Comparison of ENCODE assay signal across 18 cellular contexts in the genomic region with DNA sequence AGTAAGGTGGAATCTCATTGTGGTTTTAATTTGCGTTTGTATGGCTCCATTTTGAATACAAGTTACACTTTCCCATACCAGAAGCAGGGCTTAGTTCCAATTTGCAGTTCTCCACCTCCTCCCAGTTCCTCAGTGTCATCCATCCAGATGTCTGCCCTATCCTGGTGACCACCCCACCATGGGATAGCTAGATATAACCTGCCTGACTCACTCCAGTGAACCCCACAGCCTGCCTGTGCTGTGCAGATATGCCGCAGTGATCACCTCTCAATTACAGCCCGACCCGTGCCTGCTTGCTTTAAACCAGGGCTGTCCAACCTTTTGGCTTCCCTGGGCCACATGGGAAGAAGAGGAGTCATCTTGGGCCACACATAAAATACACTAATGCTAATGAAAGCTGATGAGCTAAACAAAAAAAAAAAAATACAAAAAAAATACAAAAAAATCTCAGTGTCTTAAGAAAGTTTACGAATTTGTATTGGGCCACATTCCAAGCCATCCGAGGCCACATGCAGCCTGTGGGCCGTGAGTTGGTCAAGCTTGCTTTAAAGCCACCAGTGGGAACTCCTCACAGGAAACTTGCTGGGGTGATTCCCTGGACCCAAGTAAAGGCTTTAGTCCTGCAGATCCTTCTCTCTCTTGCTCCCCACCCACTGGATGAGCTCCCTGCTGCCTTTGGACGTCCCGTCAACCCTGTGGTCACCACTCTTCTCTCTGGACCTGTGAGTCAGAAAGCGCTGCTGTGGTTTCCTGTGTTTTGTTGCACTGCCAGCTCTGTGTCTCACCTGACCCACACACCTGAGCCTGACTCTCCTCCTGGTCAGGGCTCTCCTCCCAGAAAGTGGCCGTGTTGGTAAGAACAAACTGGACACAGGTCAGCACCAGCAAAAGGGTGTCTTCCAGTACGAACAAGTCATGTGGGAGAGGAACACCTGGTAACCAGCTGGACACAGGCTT.
DNase-seq lines count a peak whose midpoint lies in the region; ATAC-seq and TF ChIP-seq lines count a peak whose summit lies in the region.
"Had no signal": no experiment of that assay in that cellular context is flagged by ENCODE, and none has a peak within 500 bp of the region (broad histone marks: within the 10 kb centered on the region; RNA-seq: fewer than 3 reads in every experiment).

No MANE protein-coding gene starts in this region.

- H3K27ac Mint-ChIP-seq in CD8-positive, alpha-beta memory T cell, result no peak overlapping the region
- no peak overlapping the region for H3K27ac Mint-ChIP-seq in activated CD4-positive, alpha-beta memory T cell treated with anti-CD3 and anti-CD28 coated beads, Interleukin-2, amount 10 ng/mL, durations not matched to agents 7 days and 5 days

- no peak overlapping the region for H3K4me3 ChIP-seq in CD8-positive, alpha-beta memory T cell (ENCODE audit: low read length)
- no peak overlapping the region for H3K4me3 ChIP-seq in esophagus squamous epithelium
- H3K4me3 ChIP-seq: lower lobe of right lung, spleen, tibial artery had no signal

- H3K27me3 Mint-ChIP-seq in CD8-positive, alpha-beta memory T cell, result peaks cover 0 to 4% of the 10 kb centered on the region in 2 donors
- H3K27me3 Mint-ChIP-seq in activated CD4-positive, alpha-beta memory T cell treated with anti-CD3 and anti-CD28 coated beads, Interleukin-2, amount 10 ng/mL, durations not matched to agents 7 days and 5 days, result no peaks in the 10 kb centered on the region

- 85 to 91% methylated on average over 10 to 11 of the region's 12 CpGs for WGBS in esophagus squamous epithelium, 2 donors

- peaks cover 12 to 31% (median 19%) of the 10 kb centered on the region in 5 donors for H3K9me3 Mint-ChIP-seq in CD8-positive, alpha-beta memory T cell
- H3K9me3 Mint-ChIP-seq in activated CD4-positive, alpha-beta memory T cell treated with anti-CD3 and anti-CD28 coated beads, Interleukin-2, amount 10 ng/mL, durations not matched to agents 7 days and 5 days, result peaks cover 19% of the 10 kb centered on the region

- H3K36me3 Mint-ChIP-seq in CD8-positive, alpha-beta memory T cell, result peaks cover 0 to 32% (median 0%) of the 10 kb centered on the region in 3 donors
- no peaks in the 10 kb centered on the region for H3K36me3 Mint-ChIP-seq in activated CD4-positive, alpha-beta memory T cell treated with anti-CD3 and anti-CD28 coated beads, Interleukin-2, amount 10 ng/mL, durations not matched to agents 7 days and 5 days (ENCODE audit: low read depth)

- no peak for DNase-seq in CD8-positive, alpha-beta memory T cell
- DNase-seq in HK-2 (ENCODE audit: unreplicated experiment) (peak; percentile 9), kidney tubule cell (ENCODE audit: low spot score) (peak; percentile 34), NCI-H526 treated with DMSO at 0.1 percent for 48 hours (lab: John Stamatoyannopoulos, UW) (no peak), esophagus squamous epithelium (lab: John Stamatoyannopoulos, UW) (no peak), omental fat pad (ENCODE audit: low spot score) (no peak), NCI-H82 (lab: John Stamatoyannopoulos, UW) (no peak)
- peak; percentile 41 for DNase-seq in activated CD4-positive, alpha-beta memory T cell treated with anti-CD3 and anti-CD28 coated beads, Interleukin-2, amount 10 ng/mL, durations not matched to agents 7 days and 5 days
- DNase-seq: activated gamma-delta T cell treated with Interleukin-2 at 50 U/mL for 16 hours, Caco-2, dermis blood vessel endothelial cell, lower lobe of right lung, MV-4-11, posterior cingulate gyrus, spleen, tibial artery had no signal

- H3K27ac ChIP-seq in CD8-positive, alpha-beta memory T cell (ENCODE audit: low read depth, low read length), result peak overlapping the region; percentile 24
- H3K27ac ChIP-seq in esophagus squamous epithelium, result no peak overlapping the region
- H3K27ac ChIP-seq: lower lobe of right lung, spleen, tibial artery had no signal

- TF ChIP-seq POLR2A in esophagus squamous epithelium (IDR thresholded peaks at IDR 0.05), result no peak

- peaks cover 0 to 2% (median 0%) of the 10 kb centered on the region in 3 donors for H3K4me1 Mint-ChIP-seq in CD8-positive, alpha-beta memory T cell
- no peaks in the 10 kb centered on the region for H3K4me1 Mint-ChIP-seq in activated CD4-positive, alpha-beta memory T cell treated with anti-CD3 and anti-CD28 coated beads, Interleukin-2, amount 10 ng/mL, durations not matched to agents 7 days and 5 days

- no peak overlapping the region for H3K4me3 Mint-ChIP-seq in CD8-positive, alpha-beta memory T cell
- no peak overlapping the region for H3K4me3 Mint-ChIP-seq in activated CD4-positive, alpha-beta memory T cell treated with anti-CD3 and anti-CD28 coated beads, Interleukin-2, amount 10 ng/mL, durations not matched to agents 7 days and 5 days

- no peaks in the 10 kb centered on the region for H3K36me3 ChIP-seq in CD8-positive, alpha-beta memory T cell (ENCODE audit: insufficient read depth, low read length)
- H3K36me3 ChIP-seq in esophagus squamous epithelium, result peaks cover 0 to 63% (median 0%) of the 10 kb centered on the region in 3 donors
- H3K36me3 ChIP-seq: spleen had no signal

- H3K27me3 ChIP-seq in CD8-positive, alpha-beta memory T cell (ENCODE audit: insufficient read depth, low read length, poor library complexity, severe bottlenecking), result no peaks in the 10 kb centered on the region
- no peaks in the 10 kb centered on the region for H3K27me3 ChIP-seq in esophagus squamous epithelium
- H3K27me3 ChIP-seq: spleen, tibial artery had no signal

- H3K4me1 ChIP-seq in CD8-positive, alpha-beta memory T cell (ENCODE audit: insufficient read depth, low read length), result no peaks in the 10 kb centered on the region
- H3K4me1 ChIP-seq in esophagus squamous epithelium, result no peaks in the 10 kb centered on the region
- H3K4me1 ChIP-seq: Caco-2, lower lobe of right lung, spleen, tibial artery had no signal

- TF ChIP-seq CTCF in esophagus squamous epithelium (IDR thresholded peaks at IDR 0.05) (no peak), omental fat pad (IDR thresholded peaks at IDR 0.05) (no peak)

- intact Hi-C loops in esophagus squamous epithelium (cut with DNase I), result no loop called here

- H3K9me3 ChIP-seq in CD8-positive, alpha-beta memory T cell (ENCODE audit: low read length), result no peaks in the 10 kb centered on the region
- peaks cover 0 to 17% (median 15%) of the 10 kb centered on the region in 3 donors for H3K9me3 ChIP-seq in esophagus squamous epithelium

- CTCF ChIA-PET in CD8-positive, alpha-beta memory T cell (lab: Charles Lee), result interaction anchor here (0.9 to 1.1 kb wide), 3 partner anchors 12 to 180 kb away, joined by 3 to 5 read pairs (median 3); no protein-coding TSS in a partner anchor
- CTCF ChIA-PET in activated CD4-positive, alpha-beta memory T cell treated with anti-CD3 and anti-CD28 coated beads, Interleukin-2, amount 10 ng/mL, durations not matched to agents 7 days and 5 days (lab: Charles Lee), result interaction anchor here (0.6 to 1.5 kb wide), 4 partner anchors 12 to 1623 kb away, joined by 3 to 4 read pairs (median 4); no protein-coding TSS in a partner anchor

- no peak for ATAC-seq in omental fat pad (ENCODE audit: low FRiP score)
- ATAC-seq: Panc1, SK-N-SH treated with all-trans-retinoic acid at 6 μM for 48 hours had no signal

- POLR2A ChIA-PET in CD8-positive, alpha-beta memory T cell (lab: Charles Lee), result interaction anchor here (0.6 to 0.8 kb wide), 3 partner anchors 12 to 450 kb away, joined by 3 to 9 read pairs (median 3); no protein-coding TSS in a partner anchor
- POLR2A ChIA-PET in activated CD4-positive, alpha-beta memory T cell treated with anti-CD3 and anti-CD28 coated beads, Interleukin-2, amount 10 ng/mL, durations not matched to agents 7 days and 5 days (lab: Charles Lee), result no interaction called here

Comparison
In these comparisons a context has a peak if more than half of its experiments do, and no peak if none do; other contexts are left out.
1. DNase-seq: peak in HK-2 (single experiment), activated CD4-positive, alpha-beta memory T cell treated with anti-CD3 and anti-CD28 coated beads, Interleukin-2, amount 10 ng/mL, durations not matched to agents 7 days and 5 days (single experiment) and kidney tubule cell (single experiment); none in CD8-positive, alpha-beta memory T cell (0 of 5), NCI-H526 treated with DMSO at 0.1 percent for 48 hours (single experiment), esophagus squamous epithelium (single experiment), omental fat pad (single experiment) and NCI-H82 (single experiment).